12 cellular contexts compared by ENCODE assay signal in genomic region chr14:99436247-99437180, GRCh38. TPM values are rescaled to one million over a fixed set of nuclear protein-coding genes. Genes with fewer than 3 reads are reported as not detected.
DNase-seq lines count a peak whose midpoint lies in the region; ATAC-seq and TF ChIP-seq lines count a peak whose summit lies in the region.
"Had no signal": no experiment of that assay in that cellular context is flagged by ENCODE, and none has a peak within 500 bp of the region (broad histone marks: within the 10 kb centered on the region; RNA-seq: fewer than 3 reads in every experiment).

No MANE protein-coding gene starts in this region.

- no peaks in the 10 kb centered on the region for H3K36me3 ChIP-seq in CD4-positive, alpha-beta memory T cell (ENCODE audit: insufficient read depth, low read length)
- peaks cover 0 to 55% (median 2%) of the 10 kb centered on the region in 4 donors for H3K36me3 ChIP-seq in sigmoid colon

- no peaks in the 10 kb centered on the region for H3K9me3 ChIP-seq in CD4-positive, alpha-beta memory T cell (ENCODE audit: control insufficient read depth in 1 of 2, low read length in 2 of 2)
- no peaks in the 10 kb centered on the region for H3K9me3 ChIP-seq in sigmoid colon

- no peak for TF ChIP-seq POLR2A in sigmoid colon (IDR thresholded peaks at IDR 0.05)

- intact Hi-C loops in CD4-positive, alpha-beta memory T cell (cut with micrococcal nuclease) = no loop called here
- intact Hi-C loops in natural killer cell (cut with micrococcal nuclease) = loop anchor here (2.0 kb wide), 1 partner anchor 44 kb away; the partner anchor contains the start of genes CCNK and SETD3
- intact Hi-C loops in sigmoid colon (cut with DNase I) = no loop called here

- H3K36me3 Mint-ChIP-seq in CD4-positive, alpha-beta memory T cell = peaks cover 61 to 74% of the 10 kb centered on the region in 2 donors
- H3K36me3 Mint-ChIP-seq in natural killer cell (no peaks in the 10 kb centered on the region), glutamatergic neuron (ENCODE audit: unreplicated experiment) (no peaks in the 10 kb centered on the region)

- peak overlapping the region; percentile 58 to 94 (median 85) for H3K27ac Mint-ChIP-seq in CD4-positive, alpha-beta memory T cell
- H3K27ac Mint-ChIP-seq in natural killer cell (peak overlapping the region; percentile 81 to 92), glutamatergic neuron (ENCODE audit: unreplicated experiment) (no peak overlapping the region)
- H3K27ac Mint-ChIP-seq: mesothelial cell of epicardium had no signal

- 77 to 86% methylated on average over 14 of the region's 14 CpGs for WGBS in sigmoid colon, 2 donors

- H3K4me3 ChIP-seq in CD4-positive, alpha-beta memory T cell (ENCODE audit: low read length in 2 of 2) = no peak overlapping the region
- no peak overlapping the region for H3K4me3 ChIP-seq in sigmoid colon
- H3K4me3 ChIP-seq: skin epidermis had no signal

- H3K4me1 Mint-ChIP-seq in CD4-positive, alpha-beta memory T cell = peaks cover 34 to 58% (median 42%) of the 10 kb centered on the region in 4 donors
- peaks cover 67 to 77% of the 10 kb centered on the region in 2 donors for H3K4me1 Mint-ChIP-seq in natural killer cell
- peaks cover 7% of the 10 kb centered on the region for H3K4me1 Mint-ChIP-seq in glutamatergic neuron (ENCODE audit: low read depth, unreplicated experiment)

- peak in 2 of 5 donors; percentile 10 to 16 for DNase-seq in CD4-positive, alpha-beta memory T cell
- DNase-seq in M059J (ENCODE audit: low read depth) = peak; percentile 10
- peak; percentile 66 for DNase-seq in dermis blood vessel endothelial cell
- DNase-seq in natural killer cell = no peak
- no peak for DNase-seq in sigmoid colon
- no peak for DNase-seq in glutamatergic neuron
- DNase-seq in COLO829 (ENCODE audit: low spot score) = no peak
- DNase-seq: aorta, NCI-H345 had no signal

- POLR2A ChIA-PET in CD4-positive, alpha-beta memory T cell (lab: Charles Lee; ENCODE audit: partially characterized antibody) = interaction anchor here (0.6 to 2.8 kb wide), 2 partner anchors 44 to 1241 kb away, joined by 5 to 12 read pairs; partner anchors contain the start of genes CCNK and SETD3

- no peak for TF ChIP-seq EP300 in sigmoid colon (IDR thresholded peaks at IDR 0.05)

- H3K27ac ChIP-seq in CD4-positive, alpha-beta memory T cell (ENCODE audit: low read depth, low read length) = peak overlapping the region; percentile 18
- peak overlapping the region in 1 of 4 donors; percentile 51 for H3K27ac ChIP-seq in sigmoid colon

- no peaks in the 10 kb centered on the region for H3K9me3 Mint-ChIP-seq in CD4-positive, alpha-beta memory T cell
- H3K9me3 Mint-ChIP-seq in natural killer cell (no peaks in the 10 kb centered on the region), glutamatergic neuron (ENCODE audit: unreplicated experiment) (peaks cover 5% of the 10 kb centered on the region)
- H3K9me3 Mint-ChIP-seq: mesothelial cell of epicardium had no signal

- no peaks in the 10 kb centered on the region for H3K27me3 Mint-ChIP-seq in CD4-positive, alpha-beta memory T cell
- H3K27me3 Mint-ChIP-seq in natural killer cell (ENCODE audit: low read depth in 2 of 2) = no peaks in the 10 kb centered on the region
- H3K27me3 Mint-ChIP-seq in glutamatergic neuron (ENCODE audit: unreplicated experiment) = peaks cover 1% of the 10 kb centered on the region

- H3K4me1 ChIP-seq in CD4-positive, alpha-beta memory T cell (ENCODE audit: insufficient read depth, low read length) = peaks cover 36% of the 10 kb centered on the region
- peaks cover 0 to 17% (median 2%) of the 10 kb centered on the region in 4 donors for H3K4me1 ChIP-seq in sigmoid colon

- CTCF ChIA-PET in CD4-positive, alpha-beta memory T cell (lab: Charles Lee; ENCODE audit: partially characterized antibody) = interaction anchor here (1.2 to 1.5 kb wide), 2 partner anchors 20 to 22 kb away, joined by 3 to 10 read pairs; no protein-coding TSS in a partner anchor

- ATAC-seq in natural killer cell (peak; percentile 85 to 92 (median 90)), HG03039 (IDR thresholded peaks at IDR 0.05; ENCODE audit: unreplicated experiment) (no peak)

- H3K27me3 ChIP-seq in CD4-positive, alpha-beta memory T cell (ENCODE audit: insufficient read depth, low read length) = no peaks in the 10 kb centered on the region
- no peaks in the 10 kb centered on the region for H3K27me3 ChIP-seq in sigmoid colon

- H3K4me3 Mint-ChIP-seq in CD4-positive, alpha-beta memory T cell = peak overlapping the region in 7 of 8 donors; percentile 28 to 72 (median 67)
- H3K4me3 Mint-ChIP-seq in natural killer cell = peak overlapping the region; percentile 70
- no peak overlapping the region for H3K4me3 Mint-ChIP-seq in glutamatergic neuron (ENCODE audit: unreplicated experiment)
- H3K4me3 Mint-ChIP-seq: mesothelial cell of epicardium had no signal

- TF ChIP-seq CTCF in natural killer cell (IDR thresholded peaks at IDR 0.05) = no peak
- no peak for TF ChIP-seq CTCF in sigmoid colon (IDR thresholded peaks at IDR 0.05)
- no peak for TF ChIP-seq CTCF in glutamatergic neuron (IDR thresholded peaks at IDR 0.05; ENCODE audit: partially characterized antibody, unreplicated experiment)

RNA-seq across cellular contexts. Expression of gene SETD3, which starts 44.1 kb away (rescaled TPM):
- total RNA-seq in CD4-positive, alpha-beta memory T cell = 10 to 100 TPM; 62.1 to 66.9 TPM
- 10 to 100 TPM; 37.4 to 49.4 TPM for polyA plus RNA-seq in CD4-positive, alpha-beta memory T cell
- total RNA-seq in M059J (2014; rRNA removed; shearing (Covaris generic)) = 33.1 and 41.5 TPM in 2 replicates
- total RNA-seq in dermis blood vessel endothelial cell = 69.8 and 82.7 TPM in 2 replicates
- 100 to 1,000 TPM; 111 to 160 (median 137) TPM for total RNA-seq in natural killer cell
- total RNA-seq in sigmoid colon = 100 to 1,000 TPM; 130 to 164 (median 152) TPM
- 10 to 100 TPM; 34.6 to 54.7 (median 53.6) TPM for polyA plus RNA-seq in sigmoid colon
- total RNA-seq in glutamatergic neuron (ENCODE audit: unreplicated experiment) = 46.2 TPM

RNA-seq across cellular contexts. Expression of gene CCNK, which starts 44.7 kb away (rescaled TPM):
- total RNA-seq in CD4-positive, alpha-beta memory T cell = 10 to 100 TPM; 77.1 to 83.4 TPM
- 10 to 100 TPM in 1 of 2 donors, 1 to 10 TPM in 1; 7.0 to 20.2 TPM for polyA plus RNA-seq in CD4-positive, alpha-beta memory T cell
- total RNA-seq in M059J (2014; rRNA removed; shearing (Covaris generic)) = 11.8 and 12.2 TPM in 2 replicates
- total RNA-seq in dermis blood vessel endothelial cell = 25.7 and 36.7 TPM in 2 replicates
- 100 to 1,000 TPM; 155 to 168 (median 165) TPM for total RNA-seq in natural killer cell
- total RNA-seq in sigmoid colon = 10 to 100 TPM; 13.2 to 20.5 (median 18.4) TPM
- 10 to 100 TPM; 14.4 to 25.9 (median 17.6) TPM for polyA plus RNA-seq in sigmoid colon
- 47.2 TPM for total RNA-seq in glutamatergic neuron (ENCODE audit: unreplicated experiment)

Comparison
In these comparisons a context has a peak if more than half of its experiments do, and no peak if none do; other contexts are left out.
1. DNase-seq: peak in M059J (single experiment) and dermis blood vessel endothelial cell (single experiment); none in natural killer cell (single experiment), sigmoid colon (single experiment), glutamatergic neuron (single experiment) and COLO829 (single experiment).